ENCODE assay signal across 26 cellular contexts in genomic region chr2:31467426-31467825, GRCh38. TPM values are rescaled to one million over a fixed set of nuclear protein-coding genes. Genes with fewer than 3 reads are reported as not detected.
A peak's percentile ranks its signal among the peaks of the same experiment; 100 is the strongest.
DNase-seq lines count a peak whose midpoint lies in the region; TF ChIP-seq lines count a peak whose summit lies in the region.
"Had no signal": no experiment of that assay in that cellular context is flagged by ENCODE, and none has a peak within 500 bp of the region (broad histone marks: within the 10 kb centered on the region; RNA-seq: fewer than 3 reads in every experiment).

No MANE protein-coding gene starts in this region.

- no peaks in the 10 kb centered on the region for H3K4me1 ChIP-seq in spleen

- H3K27me3 Mint-ChIP-seq in nephron progenitor cell (ENCODE audit: low read depth, poor library complexity): peaks cover 5% of the 10 kb centered on the region
- H3K27me3 Mint-ChIP-seq in activated CD4-positive, alpha-beta memory T cell treated with anti-CD3 and anti-CD28 coated beads, Interleukin-2, amount 10 ng/mL, durations not matched to agents 7 days and 5 days: peaks cover 3% of the 10 kb centered on the region

- H3K36me3 ChIP-seq in spleen: no peaks in the 10 kb centered on the region
- H3K36me3 ChIP-seq: BLaER1 treated with 17β-estradiol and CSF1 and Interleukin-3, amounts not matched to agents 10 nM and 100 nM had no signal

- H3K9me3 ChIP-seq in spleen: no peaks in the 10 kb centered on the region

- H3K27me3 ChIP-seq in spleen (replicated peaks in 1 of 7): peaks cover 0 to 3% (median 0%) of the 10 kb centered on the region in 7 donors
- H3K27me3 ChIP-seq: BLaER1 treated with 17β-estradiol and CSF1 and Interleukin-3, amounts not matched to agents 10 nM and 100 nM had no signal

- intact Hi-C loops in spleen (cut with DNase I; ENCODE audit: low total_unique reads): no loop called here

- no peak overlapping the region for H3K4me3 Mint-ChIP-seq in nephron progenitor cell
- no peak overlapping the region for H3K4me3 Mint-ChIP-seq in activated CD4-positive, alpha-beta memory T cell treated with anti-CD3 and anti-CD28 coated beads, Interleukin-2, amount 10 ng/mL, durations not matched to agents 7 days and 5 days
- H3K4me3 Mint-ChIP-seq: immature natural killer cell; naive thymus-derived CD4-positive, alpha-beta T cell; stimulated activated effector memory CD8-positive, alpha-beta T cell treated with anti-CD3 and anti-CD28 coated beads, Interleukin-12 subunit alpha, Interleukin-12 subunit beta, amount 100 ng/mL, for 72 hours had no signal

- 35 to 47% (median 42%) methylated on average over 1 of the region's 1 CpG for WGBS in spleen, 5 donors

- peak; percentile 1 for DNase-seq in NCI-H1105 treated with DMSO at 0.1 percent for 48 hours (lab: John Stamatoyannopoulos, UW)
- DNase-seq in NCI-H1105 (lab: John Stamatoyannopoulos, UW): no peak
- peak; percentile 15 for DNase-seq in Jurkat, Clone E6-1 (ENCODE audit: low read depth, low spot score)
- DNase-seq in nephron progenitor cell: no peak
- no peak for DNase-seq in spleen
- DNase-seq in SK-N-DZ (ENCODE audit: low spot score): no peak
- DNase-seq in activated CD4-positive, alpha-beta memory T cell treated with anti-CD3 and anti-CD28 coated beads, Interleukin-2, amount 10 ng/mL, durations not matched to agents 7 days and 5 days: no peak
- DNase-seq: activated CD4-positive, alpha-beta T cell treated with anti-CD3 and anti-CD28 coated beads, Interleukin-2, amount 50 U/mL, for 4 hours; activated naive CD4-positive, alpha-beta T cell treated with anti-CD3 and anti-CD28 coated beads, Interleukin-2, amount 50 U/mL, for 16 hours; activated T-cell treated with anti-CD3 and anti-CD28 coated beads, Interleukin-2, amount 50 U/mL, for 1 hour; DMS79; glutamatergic neuron; GM23248; immature natural killer cell; KG1; NCI-H1092; NCI-H446; PC-3; small intestine had no signal

- CTCF ChIA-PET in activated CD4-positive, alpha-beta memory T cell treated with anti-CD3 and anti-CD28 coated beads, Interleukin-2, amount 10 ng/mL, durations not matched to agents 7 days and 5 days (lab: Charles Lee): no interaction called here

- H3K9me3 Mint-ChIP-seq in nephron progenitor cell: peaks cover 11% of the 10 kb centered on the region
- no peaks in the 10 kb centered on the region for H3K9me3 Mint-ChIP-seq in activated CD4-positive, alpha-beta memory T cell treated with anti-CD3 and anti-CD28 coated beads, Interleukin-2, amount 10 ng/mL, durations not matched to agents 7 days and 5 days
- H3K9me3 Mint-ChIP-seq: stimulated activated effector memory CD8-positive, alpha-beta T cell treated with anti-CD3 and anti-CD28 coated beads, Interleukin-12 subunit alpha, Interleukin-12 subunit beta, amount 100 ng/mL, for 72 hours had no signal

- H3K4me3 ChIP-seq in Jurkat, Clone E6-1 (ENCODE audit: low read length): no peak overlapping the region
- no peak overlapping the region for H3K4me3 ChIP-seq in spleen
- H3K4me3 ChIP-seq: BLaER1 treated with 17β-estradiol and CSF1 and Interleukin-3, amounts not matched to agents 10 nM and 100 nM; GM23248; lung had no signal

- H3K27ac ChIP-seq in VCaP (peak overlapping the region; percentile 42), spleen (no peak overlapping the region)
- H3K27ac ChIP-seq: 22Rv1; BLaER1 treated with 17β-estradiol and CSF1 and Interleukin-3, amounts not matched to agents 10 nM and 100 nM; GM23248; HL-60 had no signal

- no peak for TF ChIP-seq POLR2A in spleen (IDR thresholded peaks at IDR 0.05)

- H3K4me1 Mint-ChIP-seq in nephron progenitor cell: peaks cover 10% of the 10 kb centered on the region
- H3K4me1 Mint-ChIP-seq in activated CD4-positive, alpha-beta memory T cell treated with anti-CD3 and anti-CD28 coated beads, Interleukin-2, amount 10 ng/mL, durations not matched to agents 7 days and 5 days: no peaks in the 10 kb centered on the region
- H3K4me1 Mint-ChIP-seq: immature natural killer cell; naive thymus-derived CD4-positive, alpha-beta T cell had no signal

- peak overlapping the region; percentile 86 for H3K27ac Mint-ChIP-seq in nephron progenitor cell
- no peak overlapping the region for H3K27ac Mint-ChIP-seq in activated CD4-positive, alpha-beta memory T cell treated with anti-CD3 and anti-CD28 coated beads, Interleukin-2, amount 10 ng/mL, durations not matched to agents 7 days and 5 days
- H3K27ac Mint-ChIP-seq: immature natural killer cell; naive thymus-derived CD4-positive, alpha-beta T cell; stimulated activated effector memory CD8-positive, alpha-beta T cell treated with anti-CD3 and anti-CD28 coated beads, Interleukin-12 subunit alpha, Interleukin-12 subunit beta, amount 100 ng/mL, for 72 hours had no signal

- H3K36me3 Mint-ChIP-seq in nephron progenitor cell (ENCODE audit: low read depth): peaks cover 4% of the 10 kb centered on the region
- no peaks in the 10 kb centered on the region for H3K36me3 Mint-ChIP-seq in activated CD4-positive, alpha-beta memory T cell treated with anti-CD3 and anti-CD28 coated beads, Interleukin-2, amount 10 ng/mL, durations not matched to agents 7 days and 5 days (ENCODE audit: low read depth)
- H3K36me3 Mint-ChIP-seq: immature natural killer cell; naive thymus-derived CD4-positive, alpha-beta T cell; stimulated activated effector memory CD8-positive, alpha-beta T cell treated with anti-CD3 and anti-CD28 coated beads, Interleukin-12 subunit alpha, Interleukin-12 subunit beta, amount 100 ng/mL, for 72 hours had no signal

- POLR2A ChIA-PET in activated CD4-positive, alpha-beta memory T cell treated with anti-CD3 and anti-CD28 coated beads, Interleukin-2, amount 10 ng/mL, durations not matched to agents 7 days and 5 days (lab: Charles Lee): no interaction called here

- TF ChIP-seq CTCF in VCaP (conservative IDR thresholded peaks at IDR 0.05): no peak
- no peak for TF ChIP-seq CTCF in nephron progenitor cell (IDR thresholded peaks at IDR 0.05)
- TF ChIP-seq CTCF in spleen (IDR thresholded peaks at IDR 0.05 in 8 of 11, conservative IDR thresholded peaks at IDR 0.05 in 3 of 11): no peak

RNA-seq across cellular contexts. Expression of gene XDH, which starts 52.9 kb away (rescaled TPM):
- not detected for polyA plus RNA-seq in Jurkat, Clone E6-1 (2012; ENCODE audit: insufficient read depth, insufficient read length)
- not detected for total RNA-seq in spleen
- polyA plus RNA-seq in spleen: under 1 TPM in 1 of 3 donors, not detected in 2; 0.02 TPM
- 0.08 TPM in 1 of 2 replicates, not detected in the other for polyA plus RNA-seq in SK-N-DZ (2014; cell fraction: cytosol; rRNA removed)
- polyA plus RNA-seq in SK-N-DZ (2014; cell fraction: nucleus; rRNA removed): 0.09 TPM in 1 of 2 replicates, not detected in the other
- 1 to 10 TPM in 1 of 2 experiments, under 1 TPM in 1; 0.63 to 1.6 TPM for total RNA-seq in activated CD4-positive, alpha-beta memory T cell treated with anti-CD3 and anti-CD28 coated beads, Interleukin-2, amount 10 ng/mL, durations not matched to agents 7 days and 5 days
- polyA plus RNA-seq: immature natural killer cell; naive thymus-derived CD4-positive, alpha-beta T cell had no signal

Comparison
In these comparisons a context has a peak if more than half of its experiments do, and no peak if none do; other contexts are left out.
1. DNase-seq: peak in NCI-H1105 treated with DMSO at 0.1 percent for 48 hours (single experiment) and Jurkat, Clone E6-1 (single experiment); none in NCI-H1105 (single experiment), nephron progenitor cell (single experiment), spleen (single experiment), SK-N-DZ (single experiment) and activated CD4-positive, alpha-beta memory T cell treated with anti-CD3 and anti-CD28 coated beads, Interleukin-2, amount 10 ng/mL, durations not matched to agents 7 days and 5 days (single experiment).